In genomic region chr12:29780084-29780483, GRCh38 we compare ENCODE assay signal across 20 cellular contexts. TPM values are rescaled to one million over a fixed set of nuclear protein-coding genes. Genes with fewer than 3 reads are reported as not detected.
"Had no signal": no experiment of that assay in that cellular context is flagged by ENCODE, and none has a peak within 500 bp of the region (broad histone marks: within the 10 kb centered on the region; RNA-seq: fewer than 3 reads in every experiment).

No MANE protein-coding gene starts in this region.

- H3K4me3 Mint-ChIP-seq: dendritic cell treated with granulocyte-macrophage colony-stimulating factor and Interleukin-4, amounts not matched to agents 40 ng/mL and 50 ng/mL, for 4 days; effector memory CD8-positive, alpha-beta T cell; naive thymus-derived CD8-positive, alpha-beta T cell; stimulated activated effector memory CD8-positive, alpha-beta T cell treated with anti-CD3 and anti-CD28 coated beads, Interleukin-12 subunit alpha, Interleukin-12 subunit beta, amount 100 ng/mL, for 72 hours had no signal

- H3K4me1 Mint-ChIP-seq: stimulated activated effector memory CD8-positive, alpha-beta T cell treated with anti-CD3 and anti-CD28 coated beads, Interleukin-12 subunit alpha, Interleukin-12 subunit beta, amount 100 ng/mL, for 72 hours had no signal

- H3K27me3 ChIP-seq: gastroesophageal sphincter, thyroid gland had no signal

- DNase-seq: effector memory CD8-positive, alpha-beta T cell; esophagus squamous epithelium; foreskin fibroblast; hippocampal formation; kidney glomerular epithelial cell; mammary epithelial cell; mucosa of descending colon; naive thymus-derived CD8-positive, alpha-beta T cell; posterior cingulate gyrus; right cardiac atrium; stimulated activated CD4-positive, alpha-beta T cell treated with anti-CD3 and anti-CD28 coated beads, Interleukin-4, amount 100 ng/mL, for 1 hour; stimulated activated CD8-positive, alpha-beta memory T cell treated with anti-CD3 and anti-CD28 coated beads, Interleukin-4, amount 100 ng/mL, for 48 hours; stimulated activated naive CD8-positive, alpha-beta T cell treated with anti-CD3 and anti-CD28 coated beads, Interleukin-15, Interleukin-2, amounts not matched to agents 100 U/mL and 50 U/mL, for 24 hours; thyroid gland had no signal

- H3K36me3 Mint-ChIP-seq: stimulated activated effector memory CD8-positive, alpha-beta T cell treated with anti-CD3 and anti-CD28 coated beads, Interleukin-12 subunit alpha, Interleukin-12 subunit beta, amount 100 ng/mL, for 72 hours had no signal

- H3K4me2 ChIP-seq: smooth muscle cell had no signal

- H3K9me3 ChIP-seq: mucosa of descending colon, suprapubic skin, thyroid gland had no signal

- ATAC-seq: effector memory CD8-positive, alpha-beta T cell; gastroesophageal sphincter; mucosa of descending colon; naive thymus-derived CD8-positive, alpha-beta T cell; right cardiac atrium; stimulated activated effector memory CD8-positive, alpha-beta T cell treated with anti-CD3 and anti-CD28 coated beads, Interleukin-12 subunit alpha, Interleukin-12 subunit beta, amount 100 ng/mL, for 72 hours; stimulated activated naive CD8-positive, alpha-beta T cell treated with anti-CD3 and anti-CD28 coated beads, Interleukin-15, Interleukin-2, amounts not matched to agents 100 U/mL and 50 U/mL, for 24 hours had no signal

- H3K36me3 ChIP-seq: esophagus squamous epithelium, suprapubic skin, thyroid gland had no signal

- H3K27ac ChIP-seq: esophagus squamous epithelium, gastroesophageal sphincter, suprapubic skin, thyroid gland had no signal

- H3K27ac Mint-ChIP-seq: dendritic cell treated with granulocyte-macrophage colony-stimulating factor and Interleukin-4, amounts not matched to agents 40 ng/mL and 50 ng/mL, for 4 days; effector memory CD8-positive, alpha-beta T cell; naive thymus-derived CD8-positive, alpha-beta T cell; stimulated activated effector memory CD8-positive, alpha-beta T cell treated with anti-CD3 and anti-CD28 coated beads, Interleukin-12 subunit alpha, Interleukin-12 subunit beta, amount 100 ng/mL, for 72 hours; type B pancreatic cell had no signal

- H3K4me3 ChIP-seq: mucosa of descending colon, smooth muscle cell, suprapubic skin, thyroid gland had no signal

RNA-seq across cellular contexts. Expression of gene TMTC1, which starts 3.7 kb away (rescaled TPM):
- total RNA-seq: naive thymus-derived CD8-positive, alpha-beta T cell had no signal
- polyA plus RNA-seq: naive thymus-derived CD8-positive, alpha-beta T cell had no signal
